ENCODE assay signal across 2 cellular contexts in the genomic region with DNA sequence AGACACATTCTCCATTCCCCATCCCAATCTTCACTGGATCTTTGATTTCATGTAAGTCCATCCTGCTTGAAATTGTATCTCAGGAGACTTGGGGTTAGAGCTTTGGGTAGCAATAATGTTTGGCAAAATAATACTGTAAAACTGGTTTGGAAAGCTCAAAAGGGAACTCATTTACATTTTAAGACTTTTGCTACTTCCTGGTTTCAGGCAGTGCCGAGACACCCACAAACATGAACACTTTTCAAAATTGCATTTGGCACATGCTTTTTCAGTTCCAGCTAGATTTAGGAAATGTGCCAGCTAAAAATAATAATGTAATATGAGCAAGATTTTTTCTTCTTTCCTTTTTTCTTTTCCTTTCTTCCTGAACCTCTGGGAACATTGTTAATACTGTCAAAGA.
TF ChIP-seq lines count a peak whose summit lies in the region.

No MANE protein-coding gene starts in this region.

TF ChIP-seq in SK-N-SH, 30 proteins besides CTCF, POLR2A, EP300 and RAD21 (continued from another document):
- TF ChIP-seq, protein P1, sequence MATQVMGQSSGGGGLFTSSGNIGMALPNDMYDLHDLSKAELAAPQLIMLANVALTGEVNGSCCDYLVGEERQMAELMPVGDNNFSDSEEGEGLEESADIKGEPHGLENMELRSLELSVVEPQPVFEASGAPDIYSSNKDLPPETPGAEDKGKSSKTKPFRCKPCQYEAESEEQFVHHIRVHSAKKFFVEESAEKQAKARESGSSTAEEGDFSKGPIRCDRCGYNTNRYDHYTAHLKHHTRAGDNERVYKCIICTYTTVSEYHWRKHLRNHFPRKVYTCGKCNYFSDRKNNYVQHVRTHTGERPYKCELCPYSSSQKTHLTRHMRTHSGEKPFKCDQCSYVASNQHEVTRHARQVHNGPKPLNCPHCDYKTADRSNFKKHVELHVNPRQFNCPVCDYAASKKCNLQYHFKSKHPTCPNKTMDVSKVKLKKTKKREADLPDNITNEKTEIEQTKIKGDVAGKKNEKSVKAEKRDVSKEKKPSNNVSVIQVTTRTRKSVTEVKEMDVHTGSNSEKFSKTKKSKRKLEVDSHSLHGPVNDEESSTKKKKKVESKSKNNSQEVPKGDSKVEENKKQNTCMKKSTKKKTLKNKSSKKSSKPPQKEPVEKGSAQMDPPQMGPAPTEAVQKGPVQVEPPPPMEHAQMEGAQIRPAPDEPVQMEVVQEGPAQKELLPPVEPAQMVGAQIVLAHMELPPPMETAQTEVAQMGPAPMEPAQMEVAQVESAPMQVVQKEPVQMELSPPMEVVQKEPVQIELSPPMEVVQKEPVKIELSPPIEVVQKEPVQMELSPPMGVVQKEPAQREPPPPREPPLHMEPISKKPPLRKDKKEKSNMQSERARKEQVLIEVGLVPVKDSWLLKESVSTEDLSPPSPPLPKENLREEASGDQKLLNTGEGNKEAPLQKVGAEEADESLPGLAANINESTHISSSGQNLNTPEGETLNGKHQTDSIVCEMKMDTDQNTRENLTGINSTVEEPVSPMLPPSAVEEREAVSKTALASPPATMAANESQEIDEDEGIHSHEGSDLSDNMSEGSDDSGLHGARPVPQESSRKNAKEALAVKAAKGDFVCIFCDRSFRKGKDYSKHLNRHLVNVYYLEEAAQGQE (IDR thresholded peaks at IDR 0.05; ENCODE audit: low read depth, low read length) = no peak
- TF ChIP-seq NRF1 (IDR thresholded peaks at IDR 0.05; ENCODE audit: low read depth, low read length) (no peak), TCF12 (IDR thresholded peaks at IDR 0.05) (no peak), CHD2 (IDR thresholded peaks at IDR 0.05; ENCODE audit: low read length, partially characterized antibody) (no peak), USF2 (IDR thresholded peaks at IDR 0.05; ENCODE audit: borderline replicate concordance, low read depth, low read length) (no peak), MEF2A (IDR thresholded peaks at IDR 0.05; ENCODE audit: borderline replicate concordance, low read depth) (no peak), ELF1 (IDR thresholded peaks at IDR 0.05) (no peak), GATA2 (CRISPR knock-in tag; IDR thresholded peaks at IDR 0.05) (no peak), MXI1 (IDR thresholded peaks at IDR 0.05; ENCODE audit: low read depth, low read length) (no peak), SMC3 (IDR thresholded peaks at IDR 0.05; ENCODE audit: low read depth, low read length) (no peak), RCOR1 (IDR thresholded peaks at IDR 0.05; ENCODE audit: low read length) (no peak), PBX3 (IDR thresholded peaks at IDR 0.05) (no peak), FOXJ3 (CRISPR knock-in tag; IDR thresholded peaks at IDR 0.05) (no peak), TAF1 (IDR thresholded peaks at IDR 0.05; ENCODE audit: borderline replicate concordance, low read depth, low read length) (no peak), POLR2AphosphoS5 (IDR thresholded peaks at IDR 0.05; ENCODE audit: low read depth, low read length) (no peak)
- TF ChIP-seq, protein P2, sequence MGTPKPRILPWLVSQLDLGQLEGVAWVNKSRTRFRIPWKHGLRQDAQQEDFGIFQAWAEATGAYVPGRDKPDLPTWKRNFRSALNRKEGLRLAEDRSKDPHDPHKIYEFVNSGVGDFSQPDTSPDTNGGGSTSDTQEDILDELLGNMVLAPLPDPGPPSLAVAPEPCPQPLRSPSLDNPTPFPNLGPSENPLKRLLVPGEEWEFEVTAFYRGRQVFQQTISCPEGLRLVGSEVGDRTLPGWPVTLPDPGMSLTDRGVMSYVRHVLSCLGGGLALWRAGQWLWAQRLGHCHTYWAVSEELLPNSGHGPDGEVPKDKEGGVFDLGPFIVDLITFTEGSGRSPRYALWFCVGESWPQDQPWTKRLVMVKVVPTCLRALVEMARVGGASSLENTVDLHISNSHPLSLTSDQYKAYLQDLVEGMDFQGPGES (IDR thresholded peaks at IDR 0.05; ENCODE audit: low read depth, low read length) = no peak

TF ChIP-seq in SK-N-SH treated with all-trans-retinoic acid at 6 μM for 48 hours, 23 proteins besides CTCF, POLR2A, EP300 and RAD21 (continued from another document):
- TF ChIP-seq, protein P3, sequence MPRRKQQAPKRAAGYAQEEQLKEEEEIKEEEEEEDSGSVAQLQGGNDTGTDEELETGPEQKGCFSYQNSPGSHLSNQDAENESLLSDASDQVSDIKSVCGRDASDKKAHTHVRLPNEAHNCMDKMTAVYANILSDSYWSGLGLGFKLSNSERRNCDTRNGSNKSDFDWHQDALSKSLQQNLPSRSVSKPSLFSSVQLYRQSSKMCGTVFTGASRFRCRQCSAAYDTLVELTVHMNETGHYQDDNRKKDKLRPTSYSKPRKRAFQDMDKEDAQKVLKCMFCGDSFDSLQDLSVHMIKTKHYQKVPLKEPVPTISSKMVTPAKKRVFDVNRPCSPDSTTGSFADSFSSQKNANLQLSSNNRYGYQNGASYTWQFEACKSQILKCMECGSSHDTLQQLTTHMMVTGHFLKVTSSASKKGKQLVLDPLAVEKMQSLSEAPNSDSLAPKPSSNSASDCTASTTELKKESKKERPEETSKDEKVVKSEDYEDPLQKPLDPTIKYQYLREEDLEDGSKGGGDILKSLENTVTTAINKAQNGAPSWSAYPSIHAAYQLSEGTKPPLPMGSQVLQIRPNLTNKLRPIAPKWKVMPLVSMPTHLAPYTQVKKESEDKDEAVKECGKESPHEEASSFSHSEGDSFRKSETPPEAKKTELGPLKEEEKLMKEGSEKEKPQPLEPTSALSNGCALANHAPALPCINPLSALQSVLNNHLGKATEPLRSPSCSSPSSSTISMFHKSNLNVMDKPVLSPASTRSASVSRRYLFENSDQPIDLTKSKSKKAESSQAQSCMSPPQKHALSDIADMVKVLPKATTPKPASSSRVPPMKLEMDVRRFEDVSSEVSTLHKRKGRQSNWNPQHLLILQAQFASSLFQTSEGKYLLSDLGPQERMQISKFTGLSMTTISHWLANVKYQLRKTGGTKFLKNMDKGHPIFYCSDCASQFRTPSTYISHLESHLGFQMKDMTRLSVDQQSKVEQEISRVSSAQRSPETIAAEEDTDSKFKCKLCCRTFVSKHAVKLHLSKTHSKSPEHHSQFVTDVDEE (CRISPR knock-in tag; IDR thresholded peaks at IDR 0.05) = no peak
- TF ChIP-seq CSDC2 (CRISPR knock-in tag; IDR thresholded peaks at IDR 0.05) = no peak
- TF ChIP-seq, protein P4, sequence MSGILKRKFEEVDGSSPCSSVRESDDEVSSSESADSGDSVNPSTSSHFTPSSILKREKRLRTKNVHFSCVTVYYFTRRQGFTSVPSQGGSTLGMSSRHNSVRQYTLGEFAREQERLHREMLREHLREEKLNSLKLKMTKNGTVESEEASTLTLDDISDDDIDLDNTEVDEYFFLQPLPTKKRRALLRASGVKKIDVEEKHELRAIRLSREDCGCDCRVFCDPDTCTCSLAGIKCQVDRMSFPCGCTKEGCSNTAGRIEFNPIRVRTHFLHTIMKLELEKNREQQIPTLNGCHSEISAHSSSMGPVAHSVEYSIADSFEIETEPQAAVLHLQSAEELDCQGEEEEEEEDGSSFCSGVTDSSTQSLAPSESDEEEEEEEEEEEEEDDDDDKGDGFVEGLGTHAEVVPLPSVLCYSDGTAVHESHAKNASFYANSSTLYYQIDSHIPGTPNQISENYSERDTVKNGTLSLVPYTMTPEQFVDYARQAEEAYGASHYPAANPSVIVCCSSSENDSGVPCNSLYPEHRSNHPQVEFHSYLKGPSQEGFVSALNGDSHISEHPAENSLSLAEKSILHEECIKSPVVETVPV (CRISPR knock-in tag; IDR thresholded peaks at IDR 0.05) = no peak
- TF ChIP-seq BACH2 (CRISPR knock-in tag; IDR thresholded peaks at IDR 0.05; ENCODE audit: borderline replicate concordance) = no peak
- no peak for TF ChIP-seq SNAI2 (CRISPR knock-in tag; IDR thresholded peaks at IDR 0.05)
- no peak for TF ChIP-seq ZNF8 (CRISPR knock-in tag; IDR thresholded peaks at IDR 0.05)
- TF ChIP-seq POU6F1 (CRISPR knock-in tag; IDR thresholded peaks at IDR 0.05; ENCODE audit: borderline replicate concordance, low read depth) = no peak
- no peak for TF ChIP-seq ZNF70 (CRISPR knock-in tag; IDR thresholded peaks at IDR 0.05)
- no peak for TF ChIP-seq TOX (CRISPR knock-in tag; IDR thresholded peaks at IDR 0.05; ENCODE audit: borderline replicate concordance)
